8 cellular contexts compared by ENCODE assay signal in the genomic region with DNA sequence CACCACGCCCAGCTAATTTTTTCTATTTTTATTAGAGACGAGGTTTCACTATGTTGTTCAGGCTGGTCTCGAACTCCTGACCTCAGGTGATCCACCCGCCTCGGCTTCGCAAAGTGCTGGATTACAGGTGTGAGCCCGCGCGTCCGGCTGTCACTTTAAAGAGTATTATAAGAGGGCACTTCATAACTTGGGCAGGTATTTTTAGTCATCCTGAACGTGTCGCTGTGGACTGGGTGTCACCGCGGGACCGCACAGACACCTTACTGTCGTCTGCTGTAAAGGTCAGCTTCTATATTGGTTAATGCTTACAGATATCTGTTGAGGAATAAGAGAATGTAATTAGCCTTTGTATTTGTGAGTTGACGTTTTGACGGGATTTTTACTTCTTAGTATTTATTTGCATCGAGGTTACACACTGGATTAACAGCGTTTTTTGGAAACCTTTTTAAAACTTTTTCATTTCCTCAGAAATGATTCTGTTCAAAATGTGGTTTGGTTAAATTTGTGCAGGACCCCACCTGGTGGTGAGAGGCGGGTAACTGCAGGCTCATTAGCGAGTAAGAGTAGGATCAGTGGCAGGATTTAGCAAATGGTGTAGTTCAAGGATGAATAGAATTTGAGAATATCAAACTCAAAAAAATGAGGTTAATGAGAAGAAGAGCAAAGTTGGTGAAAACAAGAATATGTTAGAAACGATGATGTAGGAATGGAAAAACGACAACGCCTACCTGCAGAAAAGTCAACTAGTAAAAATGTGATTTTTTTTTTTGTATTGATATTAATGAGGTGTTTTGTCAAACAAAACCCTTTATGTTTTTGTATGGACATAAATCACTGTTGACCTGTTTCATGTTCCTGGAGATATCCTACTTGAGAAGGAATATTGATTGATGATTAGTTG. TPM values are rescaled to one million over a fixed set of nuclear protein-coding genes. Genes with fewer than 3 reads are reported as not detected.
A peak's percentile ranks its signal among the peaks of the same experiment; 100 is the strongest.
DNase-seq lines count a peak whose midpoint lies in the region; TF ChIP-seq lines count a peak whose summit lies in the region.

No MANE protein-coding gene starts in this region.

- in situ Hi-C loops in transverse colon (cut with MboI; ENCODE audit: low pct_ligation_motif_present in 1 of 4, low pct_unique_long_range_greater_than_20kb in 1 of 4, low sequenced_read_pairs in 3 of 4) = no loop called here

- H3K36me3 ChIP-seq in transverse colon = no peaks in the 10 kb centered on the region

- peak; percentile 15 to 60 (median 58) for DNase-seq in NCI-H1417 (lab: John Stamatoyannopoulos, UW)
- no peak for DNase-seq in NCI-H1417 treated with DMSO at 0.1 percent for 48 hours (lab: John Stamatoyannopoulos, UW)
- DNase-seq in HL-60 (ENCODE audit: low read depth in 1 of 2, low spot score in 1 of 2) = peak in 1 of 2 experiments; percentile 71
- peak; percentile 67 for DNase-seq in RPMI7951 (ENCODE audit: low read depth)
- DNase-seq in activated effector memory CD4-positive, alpha-beta T cell treated with anti-CD3 and anti-CD28 coated beads, Interleukin-2, amount 50 U/mL, for 16 hours = peak; percentile 88
- DNase-seq in fibroblast of villous mesenchyme (ENCODE audit: low read depth) = peak; percentile 78
- DNase-seq in occipital lobe (lab: John Stamatoyannopoulos, UW) = peak; percentile 33
- peak; percentile 70 for DNase-seq in transverse colon

- H3K27ac ChIP-seq in HL-60 (replicated peaks) (peak overlapping the region; percentile 13), transverse colon (peak overlapping the region; percentile 1 to 45 (median 4))

- no peak for TF ChIP-seq POLR2A in transverse colon (IDR thresholded peaks at IDR 0.05)

- H3K4me1 ChIP-seq in transverse colon = peaks cover 16 to 65% (median 26%) of the 10 kb centered on the region in 4 donors

- 30 to 47% methylated on average over 13 to 25 of the region's 25 CpGs for WGBS in transverse colon (ENCODE audit: low coverage in 1 of 2), 2 donors

- no peaks in the 10 kb centered on the region for H3K9me3 ChIP-seq in transverse colon

- H3K27me3 ChIP-seq in HL-60 (ENCODE audit: insufficient read depth, poor library complexity, severe bottlenecking) (no peaks in the 10 kb centered on the region), transverse colon (no peaks in the 10 kb centered on the region)

- no peak for TF ChIP-seq EP300 in transverse colon (IDR thresholded peaks at IDR 0.05; ENCODE audit: low read depth)

- intact Hi-C loops in transverse colon (cut with DNase I; ENCODE audit: low total_unique reads) = no loop called here

- H3K4me3 ChIP-seq in HL-60 (replicated peaks; ENCODE audit: insufficient read depth, low read length) (peak overlapping the region; percentile 63; the same call in 1 of the 2 replicates), fibroblast of villous mesenchyme (ENCODE audit: low read depth, low read length) (no peak overlapping the region), transverse colon (no peak overlapping the region)

- TF ChIP-seq CTCF in HL-60 (IDR thresholded peaks at IDR 0.05; ENCODE audit: insufficient read depth, low read length) = peak; percentile 78
- TF ChIP-seq CTCF in fibroblast of villous mesenchyme (IDR thresholded peaks at IDR 0.05; ENCODE audit: insufficient read depth, low read depth, low read length) = peak; percentile 94
- peak; percentile 83 to 91 (median 85) for TF ChIP-seq CTCF in transverse colon (IDR thresholded peaks at IDR 0.05)

RNA-seq across cellular contexts. Expression of a gene that starts 3.2 kb away (rescaled TPM):
- 97.4 and 101 TPM in 2 replicates for total RNA-seq in RPMI7951 (2014; rRNA removed; shearing (Covaris generic))
- total RNA-seq in fibroblast of villous mesenchyme (97.3 and 123 TPM in 2 replicates), occipital lobe (179 TPM), transverse colon (10 to 100 TPM; 47.0 to 87.6 (median 60.5) TPM)
